1 cellular context compared by ENCODE assay signal in genomic region chr6:6724319-6725119, GRCh38.
TF ChIP-seq lines count a peak whose summit lies in the region.

No MANE protein-coding gene starts in this region.

TF ChIP-seq in HepG2, 621 proteins besides CTCF, POLR2A, EP300 and RAD21 (continued from another document and continues in another):
- no peak for TF ChIP-seq ZNF770 (CRISPR knock-in tag; IDR thresholded peaks at IDR 0.05)
- peak; percentile 39; the same call in 1 of the 2 replicates for TF ChIP-seq ARID4A (CRISPR knock-in tag; IDR thresholded peaks at IDR 0.05; ENCODE audit: borderline replicate concordance)
- TF ChIP-seq PCBP2 (optimal IDR thresholded peaks at IDR 0.05; ENCODE audit: low read depth, low read length, poor library complexity, severe bottlenecking), result no peak
- no peak for TF ChIP-seq ZBTB39 (CRISPR knock-in tag; IDR thresholded peaks at IDR 0.05)
- TF ChIP-seq PPARG (CRISPR knock-in tag; conservative IDR thresholded peaks at IDR 0.05), result no peak
- TF ChIP-seq ARID5B (CRISPR knock-in tag; IDR thresholded peaks at IDR 0.05), result peak; percentile 35; the same call in 1 of the 2 replicates
- TF ChIP-seq ZNF331 (CRISPR knock-in tag; IDR thresholded peaks at IDR 0.05), result 0 out of 2 replicates have a peak, but pooled peaks have one; percentile 16
- TF ChIP-seq ZNF326 (CRISPR knock-in tag; IDR thresholded peaks at IDR 0.05; ENCODE audit: borderline replicate concordance), result no peak
- TF ChIP-seq NFIC (IDR thresholded peaks at IDR 0.05; ENCODE audit: low read length), result no peak
- TF ChIP-seq ZNF552 (CRISPR knock-in tag; IDR thresholded peaks at IDR 0.05; ENCODE audit: borderline replicate concordance), result no peak; the same call in 1 of the 2 replicates
- TF ChIP-seq CHCHD3 (CRISPR knock-in tag; IDR thresholded peaks at IDR 0.05), result no peak
- no peak for TF ChIP-seq ZNF589 (CRISPR knock-in tag; conservative IDR thresholded peaks at IDR 0.05)
- no peak for TF ChIP-seq AKAP8 (CRISPR knock-in tag; IDR thresholded peaks at IDR 0.05)
- no peak for TF ChIP-seq E2F2 (CRISPR knock-in tag; IDR thresholded peaks at IDR 0.05; ENCODE audit: borderline replicate concordance)
- TF ChIP-seq SAP130 (CRISPR knock-in tag; IDR thresholded peaks at IDR 0.05; ENCODE audit: low read depth), result peak; percentile 25; the same call in 1 of the 2 replicates
- TF ChIP-seq TCF7 (IDR thresholded peaks at IDR 0.05; ENCODE audit: low read depth), result no peak
- no peak for TF ChIP-seq ZBTB37 (CRISPR knock-in tag; IDR thresholded peaks at IDR 0.05)
- TF ChIP-seq CREB3 (CRISPR knock-in tag; IDR thresholded peaks at IDR 0.05), result no peak
- TF ChIP-seq HNRNPLL (IDR thresholded peaks at IDR 0.05; ENCODE audit: low read depth, low read length, poor library complexity, severe bottlenecking), result no peak
- 0 out of 2 replicates have a peak, but pooled peaks have one; percentile 2 for TF ChIP-seq SATB2 (CRISPR knock-in tag; IDR thresholded peaks at IDR 0.05)
- TF ChIP-seq NFYB (CRISPR knock-in tag; IDR thresholded peaks at IDR 0.05), result no peak; the same call in 1 of the 2 replicates
- TF ChIP-seq CCAR2 (optimal IDR thresholded peaks at IDR 0.05; ENCODE audit: low read depth, low read length), result no peak
- TF ChIP-seq ZNF335 (CRISPR knock-in tag; IDR thresholded peaks at IDR 0.05), result no peak
- TF ChIP-seq ZNF441 (CRISPR knock-in tag; IDR thresholded peaks at IDR 0.05; ENCODE audit: borderline replicate concordance), result no peak
- TF ChIP-seq TBX2 (CRISPR knock-in tag; IDR thresholded peaks at IDR 0.05; ENCODE audit: borderline replicate concordance), result no peak; the same call in 1 of the 2 replicates
- TF ChIP-seq ZFP90 (CRISPR knock-in tag; IDR thresholded peaks at IDR 0.05; ENCODE audit: borderline replicate concordance), result no peak; the same call in 1 of the 2 replicates
- TF ChIP-seq POGK (CRISPR knock-in tag; conservative IDR thresholded peaks at IDR 0.05), result no peak
- TF ChIP-seq FOXM1 (CRISPR knock-in tag; IDR thresholded peaks at IDR 0.05), result no peak
- TF ChIP-seq PHB2 (IDR thresholded peaks at IDR 0.05; ENCODE audit: partially characterized antibody), result no peak
- TF ChIP-seq ZNF225 (CRISPR knock-in tag; IDR thresholded peaks at IDR 0.05), result no peak
- TF ChIP-seq NFE2L2 (IDR thresholded peaks at IDR 0.05; ENCODE audit: low read length), result no peak
- TF ChIP-seq NR2F2 (IDR thresholded peaks at IDR 0.05; ENCODE audit: borderline replicate concordance, low read depth), result no peak
- TF ChIP-seq MIER3 (CRISPR knock-in tag; IDR thresholded peaks at IDR 0.05; ENCODE audit: borderline replicate concordance), result no peak
- TF ChIP-seq IKZF4 (CRISPR knock-in tag; IDR thresholded peaks at IDR 0.05; ENCODE audit: borderline replicate concordance, low read depth, not compliant biosample characterization), result peak; percentile 68
- TF ChIP-seq FUBP1 (CRISPR knock-in tag; IDR thresholded peaks at IDR 0.05; ENCODE audit: borderline replicate concordance), result no peak; the same call in 1 of the 2 replicates
- no peak for TF ChIP-seq ZSCAN5A (CRISPR knock-in tag; IDR thresholded peaks at IDR 0.05; ENCODE audit: borderline replicate concordance)
- no peak for TF ChIP-seq POLR2AphosphoS2 (IDR thresholded peaks at IDR 0.05; ENCODE audit: low read depth, low read length)
